ENCODE assay signal across 25 cellular contexts in genomic region chr6:88359530-88360202, GRCh38.
DNase-seq lines count a peak whose midpoint lies in the region; ATAC-seq, FAIRE-seq and TF ChIP-seq lines count a peak whose summit lies in the region.
"Had no signal": no experiment of that assay in that cellular context is flagged by ENCODE, and none has a peak within 500 bp of the region (broad histone marks: within the 10 kb centered on the region; RNA-seq: fewer than 3 reads in every experiment).

No MANE protein-coding gene starts in this region.

- H3K9me1 ChIP-seq in K562 (ENCODE audit: control insufficient read depth, insufficient read depth, low read length) = no peaks in the 10 kb centered on the region

- no peaks in the 10 kb centered on the region for H4K20me1 ChIP-seq in PC-3 (ENCODE audit: low read length)
- no peaks in the 10 kb centered on the region for H4K20me1 ChIP-seq in K562 (replicated peaks; ENCODE audit: control insufficient read depth, insufficient read depth, low read length)
- no peaks in the 10 kb centered on the region for H4K20me1 ChIP-seq in neural progenitor cell (ENCODE audit: low read depth)

- no peak for TF ChIP-seq EP300 in K562 (IDR thresholded peaks at IDR 0.05; ENCODE audit: low read length)

- intact Hi-C loops in PC-3 (cut with micrococcal nuclease) (no loop called here), K562 (cut with micrococcal nuclease) (no loop called here), cardiac septum (cut with DNase I) (no loop called here)

- H3K36me3 Mint-ChIP-seq in neural progenitor cell = no peaks in the 10 kb centered on the region
- H3K36me3 Mint-ChIP-seq: activated naive CD4-positive, alpha-beta T cell treated with anti-CD3 and anti-CD28 coated beads, Interleukin-2, amount 10 ng/mL, durations not matched to agents 7 days and 5 days; IgD-negative memory B cell had no signal

- TF ChIP-seq POLR2A in K562 (conservative IDR thresholded peaks at IDR 0.05) = no peak

- no peak for FAIRE-seq in K562 (lab: Jason Lieb, UNC)

- ATAC-seq in PC-3 (no peak), K562 (no peak), HG03108 (IDR thresholded peaks at IDR 0.05; ENCODE audit: unreplicated experiment) (no peak), HG03439 (IDR thresholded peaks at IDR 0.05; ENCODE audit: unreplicated experiment) (no peak)
- ATAC-seq: left ventricle myocardium superior, sciatic nerve had no signal

- no peak overlapping the region for H3K4me3 ChIP-seq in PC-3 (ENCODE audit: low read length)
- no peak overlapping the region for H3K4me3 ChIP-seq in K562
- H3K4me3 ChIP-seq in neural progenitor cell = no peak overlapping the region
- H3K4me3 ChIP-seq: uterus had no signal

- peaks cover 15% of the 10 kb centered on the region for H3K4me1 ChIP-seq in PC-3 (ENCODE audit: insufficient read depth, low read length)
- H3K4me1 ChIP-seq in K562 (replicated peaks in 1 of 2; ENCODE audit: control insufficient read depth in 2 of 2, insufficient read depth in 2 of 2, low read length in 2 of 2) = peaks cover 0 to 2% of the 10 kb centered on the region in 2 experiments; a peak in 1 of 5 replicates
- H3K4me1 ChIP-seq in neural progenitor cell = peaks cover 3% of the 10 kb centered on the region
- H3K4me1 ChIP-seq: uterus had no signal

- no peaks in the 10 kb centered on the region for H3K9me3 ChIP-seq in PC-3 (ENCODE audit: low read length)
- H3K9me3 ChIP-seq in K562 (replicated peaks; ENCODE audit: control insufficient read depth, insufficient read depth, low read depth, low read length) = no peaks in the 10 kb centered on the region
- no peaks in the 10 kb centered on the region for H3K9me3 ChIP-seq in neural progenitor cell (ENCODE audit: low read depth)
- H3K9me3 ChIP-seq: uterus had no signal

- POLR2A ChIA-PET in PC-3 (lab: Charles Lee; ENCODE audit: unreplicated experiment) = no interaction called here
- POLR2A ChIA-PET in K562 (lab: Yijun Ruan, JAX) = interaction anchor here (1.0 kb wide), 1 partner anchor 18 kb away, joined by 3 read pairs; no protein-coding TSS in a partner anchor

- H3F3A ChIP-seq in PC-3 (ENCODE audit: low read length, unreplicated experiment) (no peaks in the 10 kb centered on the region), neural progenitor cell (ENCODE audit: low read depth) (no peaks in the 10 kb centered on the region)

- no peak overlapping the region for H2AFZ ChIP-seq in PC-3 (ENCODE audit: low read length)
- no peak overlapping the region for H2AFZ ChIP-seq in K562 (ENCODE audit: low read depth, low read length)
- no peak overlapping the region for H2AFZ ChIP-seq in neural progenitor cell (replicated peaks)

- H3K9me2 ChIP-seq in PC-3 (replicated peaks; ENCODE audit: low read length) = no peaks in the 10 kb centered on the region

- H3K36me3 ChIP-seq in PC-3 (ENCODE audit: low read depth, low read length) (no peaks in the 10 kb centered on the region), K562 (ENCODE audit: control insufficient read depth, insufficient read depth, low read length) (no peaks in the 10 kb centered on the region), neural progenitor cell (no peaks in the 10 kb centered on the region)
- H3K36me3 ChIP-seq: uterus had no signal

- peaks cover 2% of the 10 kb centered on the region for H3K9me3 Mint-ChIP-seq in neural progenitor cell
- H3K9me3 Mint-ChIP-seq: activated CD4-positive, alpha-beta memory T cell treated with anti-CD3 and anti-CD28 coated beads, Interleukin-2, amount 10 ng/mL, durations not matched to agents 7 days and 5 days had no signal

- H3K4me2 ChIP-seq in PC-3 (ENCODE audit: low read length) (peak overlapping the region; percentile 44; the same call in 1 of the 2 replicates), K562 (ENCODE audit: insufficient read depth, low read length) (no peak overlapping the region), neural progenitor cell (no peak overlapping the region)

- no TSS peak for BruUV-seq in PC-3 (replicated peaks; lab: Mats Ljungman, UMichigan)
- no TSS peak for BruUV-seq in K562 (replicated peaks; lab: Mats Ljungman, UMichigan)

- CTCF ChIA-PET in PC-3 (lab: Charles Lee) (no interaction called here), K562 (lab: Yijun Ruan, JAX; ENCODE audit: low intra/inter-chr PET ratio) (no interaction called here)

- no peak overlapping the region for H3K4me3 Mint-ChIP-seq in neural progenitor cell
- H3K4me3 Mint-ChIP-seq: activated CD4-positive, alpha-beta memory T cell treated with anti-CD3 and anti-CD28 coated beads, Interleukin-2, amount 10 ng/mL, durations not matched to agents 7 days and 5 days; activated naive CD4-positive, alpha-beta T cell treated with anti-CD3 and anti-CD28 coated beads, Interleukin-2, amount 10 ng/mL, durations not matched to agents 7 days and 5 days; IgD-negative memory B cell; stimulated activated naive CD8-positive, alpha-beta T cell treated with anti-CD3 and anti-CD28 coated beads, Interleukin-15, Interleukin-2, amounts not matched to agents 100 ng/mL and 50 ng/mL, for 24 hours had no signal

- H3K9ac ChIP-seq in PC-3 (ENCODE audit: low read length) (no peak overlapping the region), K562 (ENCODE audit: insufficient read depth in 1 of 2, low read depth in 2 of 2, low read length in 2 of 2) (no peak overlapping the region), neural progenitor cell (no peak overlapping the region)

- no peak; a peak in 1 of 4 replicates for TF ChIP-seq RAD21 in K562 (CRISPR knock-in tag; conservative IDR thresholded peaks at IDR 0.05 in 1 of 2, IDR thresholded peaks at IDR 0.05 in 1 of 2)

- H3K4me1 Mint-ChIP-seq in neural progenitor cell = peaks cover 9% of the 10 kb centered on the region
- H3K4me1 Mint-ChIP-seq: activated CD4-positive, alpha-beta memory T cell treated with anti-CD3 and anti-CD28 coated beads, Interleukin-2, amount 10 ng/mL, durations not matched to agents 7 days and 5 days; activated naive CD4-positive, alpha-beta T cell treated with anti-CD3 and anti-CD28 coated beads, Interleukin-2, amount 10 ng/mL, durations not matched to agents 7 days and 5 days had no signal

- TF ChIP-seq CTCF in GM12873 (IDR thresholded peaks at IDR 0.05; ENCODE audit: insufficient read depth, low read depth, low read length, missing control alignments) (peak; percentile 3), PC-3 (conservative IDR thresholded peaks at IDR 0.05; ENCODE audit: low read depth, low read length) (no peak), K562 (IDR thresholded peaks at IDR 0.05 in 2 of 3, conservative IDR thresholded peaks at IDR 0.05 in 1 of 3; ENCODE audit: insufficient read depth in 2 of 3, low read depth in 1 of 3, low read length in 3 of 3) (no peak), neural progenitor cell (IDR thresholded peaks at IDR 0.05) (peak; percentile 3)

- in situ Hi-C loops in K562 (cut with MboI) = no loop called here

- H3K27me3 Mint-ChIP-seq in neural progenitor cell (ENCODE audit: insufficient read depth, low read depth) = no peaks in the 10 kb centered on the region
- H3K27me3 Mint-ChIP-seq: activated CD4-positive, alpha-beta memory T cell treated with anti-CD3 and anti-CD28 coated beads, Interleukin-2, amount 10 ng/mL, durations not matched to agents 7 days and 5 days; activated naive CD4-positive, alpha-beta T cell treated with anti-CD3 and anti-CD28 coated beads, Interleukin-2, amount 10 ng/mL, durations not matched to agents 7 days and 5 days; stimulated activated naive CD8-positive, alpha-beta T cell treated with anti-CD3 and anti-CD28 coated beads, Interleukin-15, Interleukin-2, amounts not matched to agents 100 ng/mL and 50 ng/mL, for 24 hours had no signal

- no peak overlapping the region for H3K27ac Mint-ChIP-seq in neural progenitor cell
- H3K27ac Mint-ChIP-seq: activated CD4-positive, alpha-beta memory T cell treated with anti-CD3 and anti-CD28 coated beads, Interleukin-2, amount 10 ng/mL, durations not matched to agents 7 days and 5 days; activated naive CD4-positive, alpha-beta T cell treated with anti-CD3 and anti-CD28 coated beads, Interleukin-2, amount 10 ng/mL, durations not matched to agents 7 days and 5 days; IgD-negative memory B cell; stimulated activated naive CD8-positive, alpha-beta T cell treated with anti-CD3 and anti-CD28 coated beads, Interleukin-15, Interleukin-2, amounts not matched to agents 100 ng/mL and 50 ng/mL, for 24 hours had no signal

- no peaks in the 10 kb centered on the region for H3K79me2 ChIP-seq in PC-3 (ENCODE audit: low read length)
- no peaks in the 10 kb centered on the region for H3K79me2 ChIP-seq in K562 (ENCODE audit: control insufficient read depth, insufficient read depth, low read length)
- H3K79me2 ChIP-seq in neural progenitor cell (ENCODE audit: low read depth) = no peaks in the 10 kb centered on the region

- WGBS in K562 (ENCODE audit: insufficient coverage, low coverage, missing lambda C conversion rate) = 19% methylated on average over 3 of the region's 3 CpGs

- H3K27me3 ChIP-seq in PC-3 (ENCODE audit: low read length) = no peaks in the 10 kb centered on the region
- H3K27me3 ChIP-seq in K562 (ENCODE audit: control insufficient read depth in 2 of 2, insufficient read depth in 2 of 2, low read length in 2 of 2) = no peaks in the 10 kb centered on the region
- no peaks in the 10 kb centered on the region for H3K27me3 ChIP-seq in neural progenitor cell
- H3K27me3 ChIP-seq: uterus had no signal

- H3K27ac ChIP-seq in PC-3 (ENCODE audit: low read length) (no peak overlapping the region), K562 (ENCODE audit: extremely low read depth, low read depth, low read length) (no peak overlapping the region), neural progenitor cell (no peak overlapping the region)
- H3K27ac ChIP-seq: HL-60, uterus had no signal

- DNase-seq in PC-3 (no peak), K562 (ENCODE audit: extremely low read depth in 1 of 4, low spot score in 3 of 4) (no peak), neural progenitor cell (ENCODE audit: low spot score) (peak; percentile 15), cardiac septum (ENCODE audit: low spot score) (no peak)
- no peak for DNase-seq in stimulated activated CD4-positive, alpha-beta T cell treated with anti-CD3 and anti-CD28 coated beads, Interleukin-12 subunit alpha, Interleukin-12 subunit beta, amount 100 ng/mL, for 4 hours
- DNase-seq: activated CD4-positive, alpha-beta memory T cell treated with anti-CD3 and anti-CD28 coated beads, Interleukin-2, amount 10 ng/mL, durations not matched to agents 7 days and 5 days; activated naive CD4-positive, alpha-beta T cell treated with anti-CD3 and anti-CD28 coated beads, Interleukin-2, amount 10 ng/mL, durations not matched to agents 7 days and 5 days; activated T-cell treated with anti-CD3 and anti-CD28 coated beads, Interleukin-2, amount 50 U/mL, for 1 hour; AML-193; COR-L47; glutamatergic neuron; left ventricle myocardium superior; MV-4-11; NCI-H2081; NCI-H524 treated with DMSO at 0.1 percent for 48 hours; nucleus accumbens; stimulated activated CD4-positive, alpha-beta T cell treated with anti-CD3 and anti-CD28 coated beads, Interleukin-1b, Interleukin-23, amount 100 ng/mL, for 48 hours; uterus had no signal

TF ChIP-seq in K562, 482 proteins besides CTCF, POLR2A, EP300 and RAD21:
- no peak for TF ChIP-seq MAFF (IDR thresholded peaks at IDR 0.05; ENCODE audit: low read length)
- peak; percentile 20; the same call in 1 of the 2 replicates for TF ChIP-seq MAFG (tag; conservative IDR thresholded peaks at IDR 0.05)

Comparison
In these comparisons a context has a peak if more than half of its experiments do, and no peak if none do; other contexts are left out.
1. CTCF ChIP-seq: peak in GM12873 (single experiment) and neural progenitor cell (single experiment); none in PC-3 (single experiment) and K562 (0 of 3).